12 cellular contexts compared by ENCODE assay signal in the genomic region with DNA sequence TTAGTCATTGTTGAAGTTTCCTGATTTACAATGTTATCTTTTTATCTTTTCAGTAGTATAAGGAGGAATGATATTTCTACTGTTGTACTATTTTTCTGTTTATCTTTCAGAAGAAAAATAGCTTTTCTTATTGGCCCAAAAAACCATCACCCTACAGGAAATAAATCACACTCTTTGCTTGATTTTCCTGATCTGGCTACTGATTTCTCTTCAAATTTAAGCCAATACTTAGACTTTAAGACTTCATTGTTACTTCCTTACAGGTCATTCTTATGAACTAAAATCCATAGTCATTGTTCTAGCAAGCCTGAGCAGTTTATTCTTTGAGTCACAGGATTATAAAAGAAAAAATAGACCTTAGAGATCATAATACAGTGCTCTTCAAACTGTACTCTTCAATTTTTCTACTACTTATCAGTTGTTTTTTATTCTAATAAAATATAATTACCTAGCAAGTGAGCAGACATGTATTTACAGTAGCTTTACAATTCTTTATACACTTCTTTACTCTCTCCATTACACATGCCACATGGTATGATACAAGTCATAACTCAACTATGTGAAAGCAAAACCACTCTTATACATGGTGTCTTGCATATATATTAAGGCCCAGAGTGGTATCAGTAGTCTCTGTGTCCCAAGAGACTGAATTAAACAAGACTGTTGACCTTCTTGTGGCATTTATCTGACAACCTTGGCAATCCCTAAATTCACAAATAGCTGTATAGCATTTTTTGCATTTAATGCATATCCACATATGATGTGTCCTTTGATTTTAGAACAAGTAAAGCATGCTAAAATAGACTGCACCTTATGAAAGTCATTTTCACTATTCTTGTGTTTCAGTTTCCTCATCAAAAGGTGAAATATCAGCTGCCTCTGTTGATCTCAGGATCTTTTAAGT. TPM values are rescaled to one million over a fixed set of nuclear protein-coding genes. Genes with fewer than 3 reads are reported as not detected.
A peak's percentile ranks its signal among the peaks of the same experiment; 100 is the strongest.
DNase-seq lines count a peak whose midpoint lies in the region; ATAC-seq and TF ChIP-seq lines count a peak whose summit lies in the region.
"Had no signal": no experiment of that assay in that cellular context is flagged by ENCODE, and none has a peak within 500 bp of the region (broad histone marks: within the 10 kb centered on the region; RNA-seq: fewer than 3 reads in every experiment).

No MANE protein-coding gene starts in this region.

- H3K9me3 Mint-ChIP-seq in CD8-positive, alpha-beta memory T cell, result no peaks in the 10 kb centered on the region

- H3K4me3 ChIP-seq in CD8-positive, alpha-beta memory T cell (ENCODE audit: low read length), result no peak overlapping the region
- no peak overlapping the region for H3K4me3 ChIP-seq in thyroid gland (replicated peaks in 1 of 3)
- H3K4me3 ChIP-seq: testis had no signal

- DNase-seq in foreskin keratinocyte (peak; percentile 49 to 78), thyroid gland (no peak), NCI-H1694 treated with DMSO at 0.1 percent for 48 hours (lab: John Stamatoyannopoulos, UW) (no peak)
- no peak for DNase-seq in CD8-positive, alpha-beta memory T cell
- no peak for DNase-seq in activated CD8-positive, alpha-beta memory T cell treated with anti-CD3 and anti-CD28 coated beads, Interleukin-2, amount 50 U/mL, for 48 hours
- DNase-seq: activated CD4-positive, alpha-beta T cell treated with anti-CD3 and anti-CD28 coated beads for 4 hours; NCI-H187; testis had no signal

- H3K27ac ChIP-seq in foreskin keratinocyte, result peak overlapping the region; percentile 62
- H3K27ac ChIP-seq in CD8-positive, alpha-beta memory T cell (ENCODE audit: low read depth, low read length), result no peak overlapping the region
- no peak overlapping the region for H3K27ac ChIP-seq in thyroid gland
- H3K27ac ChIP-seq: testis had no signal

- no peak for TF ChIP-seq POLR2A in thyroid gland (IDR thresholded peaks at IDR 0.05)

- H3K27ac Mint-ChIP-seq in CD8-positive, alpha-beta memory T cell, result no peak overlapping the region
- H3K27ac Mint-ChIP-seq: progenitor cell of endocrine pancreas had no signal

- CTCF ChIA-PET in CD8-positive, alpha-beta memory T cell (lab: Charles Lee), result interaction anchor here (1.3 kb wide), 1 partner anchor 279 kb away, joined by 3 read pairs; a partner anchor contains a TSS

- intact Hi-C loops in thyroid gland (cut with DNase I), result no loop called here

- peaks cover 4% of the 10 kb centered on the region for H3K36me3 ChIP-seq in CD8-positive, alpha-beta memory T cell (ENCODE audit: insufficient read depth, low read length)
- H3K36me3 ChIP-seq in thyroid gland, result no peaks in the 10 kb centered on the region

- H3K36me3 Mint-ChIP-seq in CD8-positive, alpha-beta memory T cell, result peaks cover 0 to 35% (median 27%) of the 10 kb centered on the region in 3 donors

- H3K27me3 ChIP-seq in foreskin keratinocyte (no peaks in the 10 kb centered on the region), thyroid gland (no peaks in the 10 kb centered on the region)
- H3K27me3 ChIP-seq in CD8-positive, alpha-beta memory T cell (ENCODE audit: insufficient read depth, low read length, poor library complexity, severe bottlenecking), result no peaks in the 10 kb centered on the region
- H3K27me3 ChIP-seq: testis had no signal

- no peak for TF ChIP-seq CTCF in foreskin keratinocyte (conservative IDR thresholded peaks at IDR 0.05)
- no peak for TF ChIP-seq CTCF in thyroid gland (IDR thresholded peaks at IDR 0.05)

- H3K4me1 ChIP-seq in foreskin keratinocyte (peaks cover 53% of the 10 kb centered on the region), thyroid gland (peaks cover 21 to 46% of the 10 kb centered on the region in 2 donors)
- no peaks in the 10 kb centered on the region for H3K4me1 ChIP-seq in CD8-positive, alpha-beta memory T cell (ENCODE audit: insufficient read depth, low read length)
- H3K4me1 ChIP-seq: testis had no signal

- H3K27me3 Mint-ChIP-seq in CD8-positive, alpha-beta memory T cell, result no peaks in the 10 kb centered on the region
- H3K27me3 Mint-ChIP-seq: progenitor cell of endocrine pancreas had no signal

- H3K9me3 ChIP-seq in CD8-positive, alpha-beta memory T cell (ENCODE audit: low read length), result no peaks in the 10 kb centered on the region
- H3K9me3 ChIP-seq in thyroid gland, result no peaks in the 10 kb centered on the region
- H3K9me3 ChIP-seq: testis had no signal

- POLR2A ChIA-PET in CD8-positive, alpha-beta memory T cell (lab: Charles Lee), result no interaction called here

- H3K4me3 Mint-ChIP-seq in CD8-positive, alpha-beta memory T cell, result no peak overlapping the region

- H3K4me1 Mint-ChIP-seq in CD8-positive, alpha-beta memory T cell, result peaks cover 21 to 49% (median 49%) of the 10 kb centered on the region in 3 donors

- ATAC-seq in GM18868 (IDR thresholded peaks at IDR 0.05; ENCODE audit: unreplicated experiment) (peak; percentile 84), GM21737 (IDR thresholded peaks at IDR 0.05; ENCODE audit: unreplicated experiment) (peak; percentile 88), HG03520 (IDR thresholded peaks at IDR 0.05; ENCODE audit: unreplicated experiment) (peak; percentile 94), foreskin keratinocyte (peak; percentile 89)

RNA-seq across cellular contexts. Expression of a gene that starts 47.9 kb away (rescaled TPM):
- total RNA-seq in foreskin keratinocyte (11.9 and 13.2 TPM in 2 replicates), thyroid gland (10 to 100 TPM; 27.4 to 40.5 (median 32.4) TPM)
- polyA plus RNA-seq in foreskin keratinocyte, result 1.2 TPM in 2 replicates
- 10 to 100 TPM; 25.8 to 28.0 TPM for total RNA-seq in CD8-positive, alpha-beta memory T cell
- polyA plus RNA-seq in CD8-positive, alpha-beta memory T cell, result 13.8 TPM

Comparison
In these comparisons a context has a peak if more than half of its experiments do, and no peak if none do; other contexts are left out.
1. DNase-seq: peak in foreskin keratinocyte (2 of 2); none in CD8-positive, alpha-beta memory T cell (0 of 5), thyroid gland (0 of 2), NCI-H1694 treated with DMSO at 0.1 percent for 48 hours (single experiment) and activated CD8-positive, alpha-beta memory T cell treated with anti-CD3 and anti-CD28 coated beads, Interleukin-2, amount 50 U/mL, for 48 hours (single experiment).
2. Peak in every context shown above with its lines, with median percentiles within 50 percentile points of each other: ATAC-seq.